In the genomic region with DNA sequence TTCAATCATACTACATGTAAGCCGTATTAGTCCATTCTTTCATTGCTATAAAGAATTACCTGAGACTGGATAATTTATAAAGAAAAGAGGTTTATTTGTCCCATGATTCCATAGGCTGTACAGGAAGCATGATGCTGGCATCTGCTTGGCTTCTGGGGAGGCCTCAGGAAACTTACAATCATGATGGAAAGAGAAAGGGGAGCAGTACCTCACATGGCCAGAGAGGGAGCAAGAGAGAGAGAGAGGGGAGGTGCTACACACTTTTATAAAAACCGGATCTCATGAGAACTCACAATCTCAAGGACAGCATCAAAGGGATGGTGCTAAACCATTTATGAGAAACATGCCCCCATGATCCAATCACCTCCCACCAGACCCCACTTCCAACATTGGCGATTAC, we compare ENCODE assay signal across 8 cellular contexts. TPM values are rescaled to one million over a fixed set of nuclear protein-coding genes. Genes with fewer than 3 reads are reported as not detected.
DNase-seq lines count a peak whose midpoint lies in the region; ATAC-seq and TF ChIP-seq lines count a peak whose summit lies in the region.

No MANE protein-coding gene starts in this region.

- no peak overlapping the region for H3K4me3 Mint-ChIP-seq in activated T-cell treated with anti-CD3 and anti-CD28 coated beads, Interleukin-2, amount 50 U/mL, for 4 hours

- H3K36me3 Mint-ChIP-seq in activated T-cell treated with anti-CD3 and anti-CD28 coated beads, Interleukin-2, amount 50 U/mL, for 4 hours (ENCODE audit: insufficient read depth): no peaks in the 10 kb centered on the region

- H3K4me1 ChIP-seq in A673 (ENCODE audit: insufficient read depth, low read length, poor library complexity, severe bottlenecking) (no peaks in the 10 kb centered on the region), fibroblast of lung (ENCODE audit: control insufficient read depth, extremely low read depth, insufficient read depth, low read length) (no peaks in the 10 kb centered on the region)

- CTCF ChIA-PET in A673 (lab: Charles Lee): no interaction called here

- H3K9ac ChIP-seq in fibroblast of lung (ENCODE audit: insufficient read depth, low read length): no peak overlapping the region

- peaks cover 4% of the 10 kb centered on the region for H3K9me3 Mint-ChIP-seq in activated T-cell treated with anti-CD3 and anti-CD28 coated beads, Interleukin-2, amount 50 U/mL, for 4 hours

- ATAC-seq in GM18870 (IDR thresholded peaks at IDR 0.05; ENCODE audit: unreplicated experiment): no peak
- no peak for ATAC-seq in activated T-cell treated with anti-CD3 and anti-CD28 coated beads, Interleukin-2, amount 50 U/mL, for 4 hours

- H3K9me3 ChIP-seq in A673 (ENCODE audit: low read depth, low read length, poor library complexity, severe bottlenecking) (no peaks in the 10 kb centered on the region), fibroblast of lung (ENCODE audit: control insufficient read depth, insufficient read depth, low read depth, low read length) (no peaks in the 10 kb centered on the region)

- H3K27me3 ChIP-seq in A673 (replicated peaks; ENCODE audit: insufficient read depth, low read depth, low read length, poor library complexity) (no peaks in the 10 kb centered on the region), GM06990 (replicated peaks; ENCODE audit: control insufficient read depth, insufficient read depth, low read length) (no peaks in the 10 kb centered on the region), fibroblast of lung (ENCODE audit: control insufficient read depth, insufficient read depth, low read length) (no peaks in the 10 kb centered on the region)

- no peak overlapping the region for H3K4me2 ChIP-seq in fibroblast of lung (ENCODE audit: extremely low read depth, insufficient read depth, low read length)

- H3K79me2 ChIP-seq in fibroblast of lung (ENCODE audit: control insufficient read depth, insufficient read depth, low read length): no peaks in the 10 kb centered on the region

- POLR2A ChIA-PET in A673 (lab: Charles Lee; ENCODE audit: low non-redundant PET): no interaction called here

- no peaks in the 10 kb centered on the region for H3K4me1 Mint-ChIP-seq in activated T-cell treated with anti-CD3 and anti-CD28 coated beads, Interleukin-2, amount 50 U/mL, for 4 hours (ENCODE audit: low read depth)

- BruUV-seq in A673 (replicated peaks; lab: Mats Ljungman, UMichigan): no TSS peak

- peaks cover 3% of the 10 kb centered on the region for H3K27me3 Mint-ChIP-seq in activated T-cell treated with anti-CD3 and anti-CD28 coated beads, Interleukin-2, amount 50 U/mL, for 4 hours (ENCODE audit: low read depth)

- H3K27ac ChIP-seq in A673 (ENCODE audit: low read depth, low read length, poor library complexity, severe bottlenecking) (no peak overlapping the region), fibroblast of lung (ENCODE audit: insufficient read depth, low read length) (no peak overlapping the region)

- H4K20me1 ChIP-seq in fibroblast of lung (ENCODE audit: control insufficient read depth, extremely low read depth, insufficient read depth, low read length): no peaks in the 10 kb centered on the region

- DNase-seq in A673 (ENCODE audit: low spot score) (peak; percentile 30), GM06990 (ENCODE audit: extremely low read depth, insufficient read length) (no peak), T follicular helper cell (ENCODE audit: low read depth) (peak; percentile 2), fibroblast of lung (ENCODE audit: low read depth in 2 of 2) (no peak), cerebellar nuclear complex (lab: John Stamatoyannopoulos, UW) (no peak), NCI-H2171 (lab: John Stamatoyannopoulos, UW) (no peak)
- DNase-seq in activated T-cell treated with anti-CD3 and anti-CD28 coated beads, Interleukin-2, amount 50 U/mL, for 4 hours: no peak

- H2AFZ ChIP-seq in fibroblast of lung (ENCODE audit: low read length): no peak overlapping the region

- TF ChIP-seq CTCF in A673 (conservative IDR thresholded peaks at IDR 0.05; ENCODE audit: low read depth, low read length) (peak; percentile 46; the same call in 1 of the 2 replicates), GM06990 (IDR thresholded peaks at IDR 0.05; ENCODE audit: insufficient read depth, low read length, poor library complexity, severe bottlenecking) (peak; percentile 17), fibroblast of lung (conservative IDR thresholded peaks at IDR 0.05 in 1 of 2, IDR thresholded peaks at IDR 0.05 in 1 of 2; ENCODE audit: low read depth in 1 of 2, low read length in 2 of 2) (peak; percentile 16 to 37)

- intact Hi-C loops in A673 (cut with micrococcal nuclease; ENCODE audit: unreplicated experiment): no loop called here

- no peaks in the 10 kb centered on the region for H3K36me3 ChIP-seq in A673 (ENCODE audit: insufficient read depth, low read length, poor library complexity, severe bottlenecking)
- no peaks in the 10 kb centered on the region for H3K36me3 ChIP-seq in GM06990 (ENCODE audit: control insufficient read depth, insufficient read depth, low read length)
- H3K36me3 ChIP-seq in fibroblast of lung (ENCODE audit: control insufficient read depth, insufficient read depth, low read length): no peaks in the 10 kb centered on the region

- H3K4me3 ChIP-seq in A673 (ENCODE audit: low read depth, low read length, poor library complexity, severe bottlenecking) (no peak overlapping the region), GM06990 (replicated peaks; ENCODE audit: low read depth, low read length) (no peak overlapping the region), fibroblast of lung (replicated peaks in 1 of 4; ENCODE audit: control extremely low read depth in 1 of 4, insufficient read depth in 1 of 4, low read depth in 3 of 4, low read length in 4 of 4) (no peak overlapping the region)

RNA-seq across cellular contexts. Expression of gene CLASP2, which starts 14.3 kb away (rescaled TPM):
- total RNA-seq in A673 (2021): 67.4 and 74.6 TPM in 2 replicates
- 42.1 and 62.6 TPM in 2 replicates for total RNA-seq in fibroblast of lung
- 26.0 and 31.8 TPM in 2 replicates for polyA plus RNA-seq in fibroblast of lung
- 14.1 and 14.6 TPM in 2 replicates for polyA plus RNA-seq in fibroblast of lung (2012)
- 15.9 and 17.6 TPM in 2 replicates for polyA minus RNA-seq in fibroblast of lung (ENCODE audit: low replicate concordance)
- 10 to 100 TPM; 38.2 to 51.5 (median 47.9) TPM for total RNA-seq in activated T-cell treated with anti-CD3 and anti-CD28 coated beads, Interleukin-2, amount 50 U/mL, for 4 hours

Comparison
In these comparisons a context has a peak if more than half of its experiments do, and no peak if none do; other contexts are left out.
1. DNase-seq: peak in A673 (single experiment) and T follicular helper cell (single experiment); none in GM06990 (single experiment), fibroblast of lung (0 of 2), cerebellar nuclear complex (0 of 2), activated T-cell treated with anti-CD3 and anti-CD28 coated beads, Interleukin-2, amount 50 U/mL, for 4 hours (single experiment) and NCI-H2171 (single experiment).
2. Peak in every context shown above with its lines, with median percentiles within 50 percentile points of each other: CTCF ChIP-seq.